In genomic region chr2:7692657-7693161, GRCh38 we compare ENCODE assay signal across 9 cellular contexts.
DNase-seq lines count a peak whose midpoint lies in the region; ATAC-seq, FAIRE-seq and TF ChIP-seq lines count a peak whose summit lies in the region.
"Had no signal": no experiment of that assay in that cellular context is flagged by ENCODE, and none has a peak within 500 bp of the region (broad histone marks: within the 10 kb centered on the region; RNA-seq: fewer than 3 reads in every experiment).

No MANE protein-coding gene starts in this region.

- peak; percentile 82 for ATAC-seq in lung (ENCODE audit: insufficient read depth, low FRiP score)
- ATAC-seq in GM19023 (IDR thresholded peaks at IDR 0.05; ENCODE audit: unreplicated experiment), result no peak
- ATAC-seq in GM18868 (IDR thresholded peaks at IDR 0.05; ENCODE audit: unreplicated experiment), result no peak

- H3K27me3 Mint-ChIP-seq in CD8-positive, alpha-beta memory T cell, result peaks cover 0 to 3% of the 10 kb centered on the region in 2 donors

- no peak for FAIRE-seq in D721Med (lab: Jason Lieb, UNC)
- FAIRE-seq: RCC 7860 had no signal

- H3K27me3 ChIP-seq in adipocyte (replicated peaks; ENCODE audit: control insufficient read depth, insufficient read depth, low read length) (no peaks in the 10 kb centered on the region), lung (ENCODE audit: control insufficient read depth, insufficient read depth) (no peaks in the 10 kb centered on the region)
- no peaks in the 10 kb centered on the region for H3K27me3 ChIP-seq in CD8-positive, alpha-beta memory T cell (ENCODE audit: insufficient read depth, low read length, poor library complexity, severe bottlenecking)

- no peak for TF ChIP-seq CTCF in lung (IDR thresholded peaks at IDR 0.05; ENCODE audit: control extremely low read depth, extremely low read depth)
- TF ChIP-seq CTCF in D721Med (IDR thresholded peaks at IDR 0.05; ENCODE audit: insufficient read depth, missing control alignments), result no peak

- no peaks in the 10 kb centered on the region for H3K9me3 Mint-ChIP-seq in CD8-positive, alpha-beta memory T cell

- no peak overlapping the region for H3K27ac Mint-ChIP-seq in CD8-positive, alpha-beta memory T cell

- CTCF ChIA-PET in CD8-positive, alpha-beta memory T cell (lab: Charles Lee), result interaction anchor here (0.8 to 1.2 kb wide), 2 partner anchors 47 to 125 kb away, joined by 3 read pairs; no protein-coding TSS in a partner anchor

- H3K4me3 ChIP-seq in adipocyte (ENCODE audit: low read length) (no peak overlapping the region), lung (no peak overlapping the region)
- no peak overlapping the region for H3K4me3 ChIP-seq in CD8-positive, alpha-beta memory T cell (ENCODE audit: low read length)

- H3K9me3 ChIP-seq in adipocyte (ENCODE audit: control insufficient read depth, low read length), result no peaks in the 10 kb centered on the region
- peaks cover 0 to 2% of the 10 kb centered on the region in 2 donors for H3K9me3 ChIP-seq in lung (ENCODE audit: control insufficient read depth in 2 of 2, insufficient read depth in 1 of 2, low read length in 1 of 2)
- no peaks in the 10 kb centered on the region for H3K9me3 ChIP-seq in CD8-positive, alpha-beta memory T cell (ENCODE audit: low read length)

- H3K4me1 ChIP-seq in adipocyte (ENCODE audit: control insufficient read depth, insufficient read depth, low read length) (peaks cover 14% of the 10 kb centered on the region), lung (ENCODE audit: control insufficient read depth in 2 of 2, insufficient read depth in 2 of 2, low read length in 2 of 2) (no peaks in the 10 kb centered on the region)
- H3K4me1 ChIP-seq in CD8-positive, alpha-beta memory T cell (ENCODE audit: insufficient read depth, low read length), result no peaks in the 10 kb centered on the region

- POLR2A ChIA-PET in CD8-positive, alpha-beta memory T cell (lab: Charles Lee), result no interaction called here

- H3K36me3 Mint-ChIP-seq in CD8-positive, alpha-beta memory T cell, result peaks cover 0 to 4% (median 1%) of the 10 kb centered on the region in 3 donors

- peak; percentile 16 for DNase-seq in COR-L47 (lab: John Stamatoyannopoulos, UW)
- peak; percentile 20 for DNase-seq in MV-4-11 (lab: John Stamatoyannopoulos, UW)
- DNase-seq in adipocyte (ENCODE audit: low read depth), result peak; percentile 95
- peak; percentile 44 for DNase-seq in lung (ENCODE audit: low spot score)
- no peak for DNase-seq in D721Med (ENCODE audit: insufficient read length, low spot score)
- no peak for DNase-seq in CD8-positive, alpha-beta memory T cell

- H3K4me1 Mint-ChIP-seq in CD8-positive, alpha-beta memory T cell, result peaks cover 22 to 46% (median 29%) of the 10 kb centered on the region in 3 donors

- 93 to 100% methylated on average over 1 of the region's 1 CpG for WGBS in lung, 2 donors

- H3K9ac ChIP-seq in adipocyte (ENCODE audit: low read length), result no peak overlapping the region

- H3K36me3 ChIP-seq in adipocyte (ENCODE audit: control insufficient read depth, insufficient read depth, low read length, severe bottlenecking) (no peaks in the 10 kb centered on the region), lung (ENCODE audit: control insufficient read depth in 2 of 2, insufficient read depth in 2 of 2, low read length in 2 of 2) (no peaks in the 10 kb centered on the region)
- H3K36me3 ChIP-seq in CD8-positive, alpha-beta memory T cell (ENCODE audit: insufficient read depth, low read length), result no peaks in the 10 kb centered on the region

- no peak overlapping the region for H3K4me3 Mint-ChIP-seq in CD8-positive, alpha-beta memory T cell

- H3K27ac ChIP-seq in lung (ENCODE audit: low read depth in 1 of 2, low read length in 1 of 2), result no peak overlapping the region
- H3K27ac ChIP-seq in CD8-positive, alpha-beta memory T cell (ENCODE audit: low read depth, low read length), result no peak overlapping the region

Comparison
In these comparisons a context has a peak if more than half of its experiments do, and no peak if none do; other contexts are left out.
1. DNase-seq: peak in COR-L47 (single experiment), MV-4-11 (single experiment), adipocyte (single experiment) and lung (single experiment); none in D721Med (single experiment) and CD8-positive, alpha-beta memory T cell (0 of 5).